ENCODE assay signal across 15 cellular contexts in the genomic region with DNA sequence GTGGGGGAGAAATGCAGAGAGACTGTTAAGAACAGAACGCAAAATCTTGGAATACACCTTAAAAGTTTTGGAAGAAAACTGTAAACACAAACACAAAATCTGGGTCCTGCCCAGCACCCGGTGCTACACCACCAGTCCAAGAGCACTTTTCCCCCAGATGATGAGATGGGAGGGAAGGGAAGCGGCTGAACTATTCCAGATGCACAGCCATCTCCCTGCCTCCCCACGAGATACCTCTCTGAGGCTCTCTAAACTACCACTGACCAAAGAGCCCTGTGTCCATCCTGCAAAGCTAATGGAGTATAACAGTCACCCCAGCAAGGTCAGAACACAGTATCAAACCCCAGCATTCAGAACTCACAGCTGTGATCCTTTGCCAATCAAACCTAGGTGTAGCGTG. TPM values are rescaled to one million over a fixed set of nuclear protein-coding genes. Genes with fewer than 3 reads are reported as not detected.
A peak's percentile ranks its signal among the peaks of the same experiment; 100 is the strongest.
DNase-seq lines count a peak whose midpoint lies in the region; ATAC-seq and TF ChIP-seq lines count a peak whose summit lies in the region.
"Had no signal": no experiment of that assay in that cellular context is flagged by ENCODE, and none has a peak within 500 bp of the region (broad histone marks: within the 10 kb centered on the region; RNA-seq: fewer than 3 reads in every experiment).

No MANE protein-coding gene starts in this region.

- H3K9me3 ChIP-seq in SK-N-SH: no peaks in the 10 kb centered on the region
- H3K9me3 ChIP-seq in parathyroid adenoma (ENCODE audit: control insufficient read depth, low read length): no peaks in the 10 kb centered on the region
- H3K9me3 ChIP-seq in upper lobe of right lung: no peaks in the 10 kb centered on the region

- no peak for DNase-seq in SK-N-SH
- peak; percentile 31 for DNase-seq in fibroblast of the aortic adventitia (ENCODE audit: low read depth)
- no peak for DNase-seq in upper lobe of right lung
- DNase-seq in NCI-H2171 treated with DMSO at 0.1 percent for 48 hours (lab: John Stamatoyannopoulos, UW): no peak
- DNase-seq in COLO668 (lab: John Stamatoyannopoulos, UW; ENCODE audit: unreplicated experiment): no peak
- DNase-seq in iPS-NIHi7 (ENCODE audit: extremely low spot score): no peak
- DNase-seq: activated T-cell treated with anti-CD3 and anti-CD28 coated beads, Interleukin-2, amount 50 U/mL, for 1 hour; amniotic stem cell; natural killer cell; NCI-H1436; NCI-H526; SHP77 treated with DMSO at 0.1 percent for 48 hours had no signal

- H2AFZ ChIP-seq in SK-N-SH (ENCODE audit: low read depth): no peak overlapping the region
- no peak overlapping the region for H2AFZ ChIP-seq in parathyroid adenoma

- H3K9ac ChIP-seq in SK-N-SH (no peak overlapping the region; the same call in 1 of the 2 replicates), parathyroid adenoma (no peak overlapping the region)

- intact Hi-C loops in upper lobe of right lung (cut with DNase I): no loop called here

- POLR2A ChIA-PET in SK-N-SH (lab: Yijun Ruan, JAX): no interaction called here

- TF ChIP-seq RAD21 in SK-N-SH (IDR thresholded peaks at IDR 0.05; ENCODE audit: low read length): no peak

- H3K4me3 ChIP-seq in SK-N-SH (ENCODE audit: low read depth in 2 of 2, low read length in 1 of 2) (peak overlapping the region in 1 of 2 experiments; percentile 11; a peak in 1 of 4 replicates), fibroblast of the aortic adventitia (ENCODE audit: low read depth, low read length) (peak overlapping the region; percentile 42), parathyroid adenoma (ENCODE audit: low read depth, low read length) (no peak overlapping the region), upper lobe of right lung (no peak overlapping the region)

- H3K4me1 ChIP-seq in SK-N-SH (ENCODE audit: control insufficient read depth in 1 of 2, insufficient read depth in 2 of 2, low read depth in 1 of 2, low read length in 1 of 2) (peaks cover 25 to 81% of the 10 kb centered on the region in 2 experiments), parathyroid adenoma (peaks cover 20% of the 10 kb centered on the region), upper lobe of right lung (peaks cover 93% of the 10 kb centered on the region)

- H3K79me2 ChIP-seq in SK-N-SH (ENCODE audit: insufficient read depth): peaks cover 99% of the 10 kb centered on the region
- peaks cover 38% of the 10 kb centered on the region for H3K79me2 ChIP-seq in parathyroid adenoma

- no peak for TF ChIP-seq EP300 in SK-N-SH (IDR thresholded peaks at IDR 0.05; ENCODE audit: borderline replicate concordance in 1 of 2, low read depth in 1 of 2, low read length in 1 of 2)

- H3K36me3 ChIP-seq in SK-N-SH (replicated peaks in 1 of 2; ENCODE audit: control insufficient read depth in 1 of 2, insufficient read depth in 2 of 2, low read length in 1 of 2) (peaks cover 56 to 74% of the 10 kb centered on the region in 2 experiments), parathyroid adenoma (ENCODE audit: control insufficient read depth, insufficient read depth, low read length) (no peaks in the 10 kb centered on the region), upper lobe of right lung (peaks cover 22% of the 10 kb centered on the region)

- H3K9me2 ChIP-seq in SK-N-SH: no peaks in the 10 kb centered on the region

- 98% methylated on average over 5 of the region's 5 CpGs for WGBS in SK-N-SH (ENCODE audit: low lambda C conversion rate)

- H3K27me3 ChIP-seq in SK-N-SH (ENCODE audit: insufficient read depth) (no peaks in the 10 kb centered on the region), parathyroid adenoma (ENCODE audit: control insufficient read depth, insufficient read depth, low read length) (no peaks in the 10 kb centered on the region), upper lobe of right lung (no peaks in the 10 kb centered on the region)

- peaks cover 72% of the 10 kb centered on the region for H3F3A ChIP-seq in SK-N-SH (replicated peaks; ENCODE audit: insufficient read depth)

- no peak; the same call in 2 of the 3 replicates for ATAC-seq in SK-N-SH treated with all-trans-retinoic acid at 6 μM for 48 hours
- no peak for ATAC-seq in upper lobe of right lung
- ATAC-seq: natural killer cell had no signal

- H4K20me1 ChIP-seq in SK-N-SH (ENCODE audit: insufficient read depth): peaks cover 96% of the 10 kb centered on the region

- CTCF ChIA-PET in SK-N-SH (lab: Yijun Ruan, JAX): interaction anchor here (18.7 kb wide), 1 partner anchor 61 kb away, joined by 247 read pairs; no protein-coding TSS in a partner anchor

- TF ChIP-seq CTCF in SK-N-SH (IDR thresholded peaks at IDR 0.05) (no peak), fibroblast of the aortic adventitia (IDR thresholded peaks at IDR 0.05; ENCODE audit: insufficient read depth, low read length) (no peak), parathyroid adenoma (IDR thresholded peaks at IDR 0.05) (no peak), upper lobe of right lung (IDR thresholded peaks at IDR 0.05) (no peak)

- peak overlapping the region; percentile 80 for H3K4me2 ChIP-seq in SK-N-SH
- no peak overlapping the region for H3K4me2 ChIP-seq in parathyroid adenoma (ENCODE audit: low read length)

- peak overlapping the region in 1 of 2 experiments; percentile 97; a peak in 3 of 4 replicates for H3K27ac ChIP-seq in SK-N-SH (ENCODE audit: low read depth in 2 of 2, low read length in 1 of 2)
- H3K27ac ChIP-seq in parathyroid adenoma: peak overlapping the region; percentile 1
- H3K27ac ChIP-seq in upper lobe of right lung: peak overlapping the region; percentile 79
- H3K27ac ChIP-seq: 22Rv1 had no signal

TF ChIP-seq in SK-N-SH, 30 proteins besides CTCF, POLR2A, EP300 and RAD21 (continues in another document):
- TF ChIP-seq ELF1 (IDR thresholded peaks at IDR 0.05) (no peak), CHD2 (IDR thresholded peaks at IDR 0.05; ENCODE audit: low read length, partially characterized antibody) (no peak)
- TF ChIP-seq, protein P1, sequence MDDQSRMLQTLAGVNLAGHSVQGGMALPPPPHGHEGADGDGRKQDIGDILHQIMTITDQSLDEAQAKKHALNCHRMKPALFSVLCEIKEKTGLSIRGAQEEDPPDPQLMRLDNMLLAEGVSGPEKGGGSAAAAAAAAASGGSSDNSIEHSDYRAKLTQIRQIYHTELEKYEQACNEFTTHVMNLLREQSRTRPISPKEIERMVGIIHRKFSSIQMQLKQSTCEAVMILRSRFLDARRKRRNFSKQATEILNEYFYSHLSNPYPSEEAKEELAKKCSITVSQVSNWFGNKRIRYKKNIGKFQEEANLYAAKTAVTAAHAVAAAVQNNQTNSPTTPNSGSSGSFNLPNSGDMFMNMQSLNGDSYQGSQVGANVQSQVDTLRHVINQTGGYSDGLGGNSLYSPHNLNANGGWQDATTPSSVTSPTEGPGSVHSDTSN (IDR thresholded peaks at IDR 0.05): no peak

TF ChIP-seq in SK-N-SH treated with all-trans-retinoic acid at 6 μM for 48 hours, 23 proteins besides CTCF, POLR2A, EP300 and RAD21 (continues in another document):
- TF ChIP-seq, protein P2, sequence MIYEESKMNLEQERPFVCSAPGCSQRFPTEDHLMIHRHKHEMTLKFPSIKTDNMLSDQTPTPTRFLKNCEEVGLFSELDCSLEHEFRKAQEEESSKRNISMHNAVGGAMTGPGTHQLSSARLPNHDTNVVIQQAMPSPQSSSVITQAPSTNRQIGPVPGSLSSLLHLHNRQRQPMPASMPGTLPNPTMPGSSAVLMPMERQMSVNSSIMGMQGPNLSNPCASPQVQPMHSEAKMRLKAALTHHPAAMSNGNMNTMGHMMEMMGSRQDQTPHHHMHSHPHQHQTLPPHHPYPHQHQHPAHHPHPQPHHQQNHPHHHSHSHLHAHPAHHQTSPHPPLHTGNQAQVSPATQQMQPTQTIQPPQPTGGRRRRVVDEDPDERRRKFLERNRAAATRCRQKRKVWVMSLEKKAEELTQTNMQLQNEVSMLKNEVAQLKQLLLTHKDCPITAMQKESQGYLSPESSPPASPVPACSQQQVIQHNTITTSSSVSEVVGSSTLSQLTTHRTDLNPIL (CRISPR knock-in tag; IDR thresholded peaks at IDR 0.05; ENCODE audit: low read depth): no peak
- TF ChIP-seq POU6F1 (CRISPR knock-in tag; IDR thresholded peaks at IDR 0.05; ENCODE audit: borderline replicate concordance, low read depth) (no peak), RARB (CRISPR knock-in tag; IDR thresholded peaks at IDR 0.05) (no peak), TCF4 (CRISPR knock-in tag; IDR thresholded peaks at IDR 0.05; ENCODE audit: borderline replicate concordance) (no peak), ARNTL (CRISPR knock-in tag; IDR thresholded peaks at IDR 0.05; ENCODE audit: borderline replicate concordance, low read depth) (no peak)
- TF ChIP-seq, protein P3, sequence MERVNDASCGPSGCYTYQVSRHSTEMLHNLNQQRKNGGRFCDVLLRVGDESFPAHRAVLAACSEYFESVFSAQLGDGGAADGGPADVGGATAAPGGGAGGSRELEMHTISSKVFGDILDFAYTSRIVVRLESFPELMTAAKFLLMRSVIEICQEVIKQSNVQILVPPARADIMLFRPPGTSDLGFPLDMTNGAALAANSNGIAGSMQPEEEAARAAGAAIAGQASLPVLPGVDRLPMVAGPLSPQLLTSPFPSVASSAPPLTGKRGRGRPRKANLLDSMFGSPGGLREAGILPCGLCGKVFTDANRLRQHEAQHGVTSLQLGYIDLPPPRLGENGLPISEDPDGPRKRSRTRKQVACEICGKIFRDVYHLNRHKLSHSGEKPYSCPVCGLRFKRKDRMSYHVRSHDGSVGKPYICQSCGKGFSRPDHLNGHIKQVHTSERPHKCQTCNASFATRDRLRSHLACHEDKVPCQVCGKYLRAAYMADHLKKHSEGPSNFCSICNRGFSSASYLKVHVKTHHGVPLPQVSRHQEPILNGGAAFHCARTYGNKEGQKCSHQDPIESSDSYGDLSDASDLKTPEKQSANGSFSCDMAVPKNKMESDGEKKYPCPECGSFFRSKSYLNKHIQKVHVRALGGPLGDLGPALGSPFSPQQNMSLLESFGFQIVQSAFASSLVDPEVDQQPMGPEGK (CRISPR knock-in tag; IDR thresholded peaks at IDR 0.05; ENCODE audit: borderline replicate concordance): no peak

RNA-seq across cellular contexts. Expression of gene SPARC, which starts 8.0 kb away (rescaled TPM):
- polyA plus RNA-seq in SK-N-SH (2012; rRNA removed): 987 and 1,115 TPM in 2 replicates
- polyA plus RNA-seq in SK-N-SH (2012; cell fraction: cytosol; rRNA removed): 736 and 811 TPM in 2 replicates
- polyA plus RNA-seq in SK-N-SH (2012; cell fraction: nucleus; rRNA removed): 900 and 1,030 TPM in 2 replicates
- total RNA-seq in fibroblast of the aortic adventitia (ENCODE audit: low replicate concordance): 1,011 and 5,653 TPM in 2 replicates
- 1,248 TPM for total RNA-seq in upper lobe of right lung
